Comparison of ENCODE assay signal across 12 cellular contexts in genomic region chr20:6533321-6533720, GRCh38.
A peak's percentile ranks its signal among the peaks of the same experiment; 100 is the strongest.
DNase-seq lines count a peak whose midpoint lies in the region; ATAC-seq and TF ChIP-seq lines count a peak whose summit lies in the region.
"Had no signal": no experiment of that assay in that cellular context is flagged by ENCODE, and none has a peak within 500 bp of the region (broad histone marks: within the 10 kb centered on the region; RNA-seq: fewer than 3 reads in every experiment).

No MANE protein-coding gene starts in this region.

- H3K4me3 ChIP-seq in HFF-Myc (replicated peaks; ENCODE audit: low read depth, low read length), result peak overlapping the region; percentile 37; the same call in 1 of the 2 replicates
- no peak overlapping the region for H3K4me3 ChIP-seq in astrocyte of the spinal cord (ENCODE audit: low read depth, low read length)
- H3K4me3 ChIP-seq in mucosa of descending colon, result no peak overlapping the region
- H3K4me3 ChIP-seq in endodermal cell (ENCODE audit: low read length), result no peak overlapping the region

- H3K4me1 Mint-ChIP-seq in endodermal cell, result peaks cover 27% of the 10 kb centered on the region
- H3K4me1 Mint-ChIP-seq in activated CD8-positive, alpha-beta T cell treated with anti-CD3 and anti-CD28 coated beads for 36 hours (ENCODE audit: low read depth), result no peaks in the 10 kb centered on the region

- no peaks in the 10 kb centered on the region for H3K4me1 ChIP-seq in mucosa of descending colon (ENCODE audit: low read depth)
- H3K4me1 ChIP-seq in endodermal cell (ENCODE audit: control insufficient read depth, insufficient read depth, low read length), result no peaks in the 10 kb centered on the region

- H3K4me3 Mint-ChIP-seq in endodermal cell, result no peak overlapping the region
- no peak overlapping the region for H3K4me3 Mint-ChIP-seq in activated CD8-positive, alpha-beta T cell treated with anti-CD3 and anti-CD28 coated beads for 36 hours
- H3K4me3 Mint-ChIP-seq: CD8-positive, alpha-beta T cell had no signal

- no peak for TF ChIP-seq CTCF in HFF-Myc (IDR thresholded peaks at IDR 0.05; ENCODE audit: low read depth, low read length, missing control alignments)
- TF ChIP-seq CTCF in astrocyte of the spinal cord (IDR thresholded peaks at IDR 0.05; ENCODE audit: low read depth, low read length), result no peak
- no peak for TF ChIP-seq CTCF in mucosa of descending colon (IDR thresholded peaks at IDR 0.05)
- no peak for TF ChIP-seq CTCF in endodermal cell (conservative IDR thresholded peaks at IDR 0.05)
- TF ChIP-seq CTCF in activated CD8-positive, alpha-beta T cell treated with anti-CD3 and anti-CD28 coated beads for 36 hours (IDR thresholded peaks at IDR 0.05), result no peak

- no peak overlapping the region for H3K27ac Mint-ChIP-seq in endodermal cell
- H3K27ac Mint-ChIP-seq in activated CD8-positive, alpha-beta T cell treated with anti-CD3 and anti-CD28 coated beads for 36 hours, result no peak overlapping the region
- H3K27ac Mint-ChIP-seq: CD8-positive, alpha-beta T cell had no signal

- CTCF ChIA-PET in activated CD8-positive, alpha-beta T cell treated with anti-CD3 and anti-CD28 coated beads for 36 hours (lab: Charles Lee), result no interaction called here

- peaks cover 3% of the 10 kb centered on the region for H3K27me3 ChIP-seq in endodermal cell (ENCODE audit: control insufficient read depth, insufficient read depth, low read length, poor library complexity, severe bottlenecking)

- H3K9me3 ChIP-seq in mucosa of descending colon, result no peaks in the 10 kb centered on the region
- no peaks in the 10 kb centered on the region for H3K9me3 ChIP-seq in endodermal cell (ENCODE audit: control insufficient read depth, low read length)

- H3K9me3 Mint-ChIP-seq in endodermal cell, result no peaks in the 10 kb centered on the region
- H3K9me3 Mint-ChIP-seq in activated CD8-positive, alpha-beta T cell treated with anti-CD3 and anti-CD28 coated beads for 36 hours, result peaks cover under 1% of the 10 kb centered on the region

- 83% methylated on average over 2 of the region's 2 CpGs; no CpG with 5 or more reads in 1 of the 2 experiments for WGBS in endodermal cell (ENCODE audit: insufficient coverage in 1 of 2, insufficient read length in 1 of 2), 2 experiments

- no peaks in the 10 kb centered on the region for H3K36me3 Mint-ChIP-seq in endodermal cell (ENCODE audit: low read depth)
- no peaks in the 10 kb centered on the region for H3K36me3 Mint-ChIP-seq in activated CD8-positive, alpha-beta T cell treated with anti-CD3 and anti-CD28 coated beads for 36 hours (ENCODE audit: low read depth)
- H3K36me3 Mint-ChIP-seq: CD8-positive, alpha-beta T cell had no signal

- intact Hi-C loops in mucosa of descending colon (cut with DNase I, micrococcal nuclease), result no loop called here
- intact Hi-C loops in activated CD8-positive, alpha-beta T cell treated with anti-CD3 and anti-CD28 coated beads for 36 hours (cut with micrococcal nuclease), result no loop called here
- intact Hi-C loops in left colon (cut with DNase I, micrococcal nuclease), result no loop called here

- in situ Hi-C loops in astrocyte of the spinal cord (cut with HindIII; ENCODE audit: low sequenced_read_pairs), result no loop called here

- no peak overlapping the region for H3K9ac ChIP-seq in endodermal cell (ENCODE audit: extremely low read depth, low read length, poor library complexity, severe bottlenecking)

- H3K36me3 ChIP-seq in mucosa of descending colon (ENCODE audit: low read depth) (no peaks in the 10 kb centered on the region), endodermal cell (ENCODE audit: control insufficient read depth, insufficient read depth, low read length) (no peaks in the 10 kb centered on the region)

- no peaks in the 10 kb centered on the region for H3K27me3 Mint-ChIP-seq in endodermal cell (ENCODE audit: insufficient read depth)
- H3K27me3 Mint-ChIP-seq in activated CD8-positive, alpha-beta T cell treated with anti-CD3 and anti-CD28 coated beads for 36 hours, result no peaks in the 10 kb centered on the region

- DNase-seq in AG08395 (ENCODE audit: low spot score), result peak; percentile 31
- peak; percentile 59 for DNase-seq in HFF-Myc (ENCODE audit: extremely low read depth, low read depth)
- peak; percentile 85 for DNase-seq in astrocyte of the spinal cord (ENCODE audit: low read depth, low spot score)
- no peak for DNase-seq in mucosa of descending colon
- no peak for DNase-seq in endodermal cell
- DNase-seq in activated CD8-positive, alpha-beta T cell treated with anti-CD3 and anti-CD28 coated beads for 36 hours, result no peak
- DNase-seq in left colon, result no peak
- DNase-seq: caudate nucleus; CD8-positive, alpha-beta T cell; midbrain; T-helper 9 cell had no signal

- H3K27ac ChIP-seq in endodermal cell (ENCODE audit: low read depth, low read length), result no peak overlapping the region

- POLR2A ChIA-PET in activated CD8-positive, alpha-beta T cell treated with anti-CD3 and anti-CD28 coated beads for 36 hours (lab: Charles Lee), result no interaction called here

- ATAC-seq in mucosa of descending colon, result peak; percentile 46
- ATAC-seq in activated CD8-positive, alpha-beta T cell treated with anti-CD3 and anti-CD28 coated beads for 36 hours, result no peak
- ATAC-seq in left colon, result no peak
- no peak for ATAC-seq in SK-N-SH treated with all-trans-retinoic acid at 6 μM for 48 hours
- ATAC-seq: CD8-positive, alpha-beta T cell had no signal

TF ChIP-seq in SK-N-SH treated with all-trans-retinoic acid at 6 μM for 48 hours, 23 proteins besides CTCF, POLR2A, EP300 and RAD21 (continues in another document):
- TF ChIP-seq ZNF565 (CRISPR knock-in tag; conservative IDR thresholded peaks at IDR 0.05; ENCODE audit: low read depth) (no peak), ARNTL (CRISPR knock-in tag; IDR thresholded peaks at IDR 0.05; ENCODE audit: borderline replicate concordance, low read depth) (no peak), SNAI2 (CRISPR knock-in tag; IDR thresholded peaks at IDR 0.05) (no peak), POU6F1 (CRISPR knock-in tag; IDR thresholded peaks at IDR 0.05; ENCODE audit: borderline replicate concordance, low read depth) (no peak), ZFP30 (CRISPR knock-in tag; IDR thresholded peaks at IDR 0.05) (no peak), PPARA (CRISPR knock-in tag; IDR thresholded peaks at IDR 0.05; ENCODE audit: borderline replicate concordance) (no peak), ZC3H10 (CRISPR knock-in tag; IDR thresholded peaks at IDR 0.05) (no peak), ISL1 (CRISPR knock-in tag; IDR thresholded peaks at IDR 0.05) (no peak), ZNF70 (CRISPR knock-in tag; IDR thresholded peaks at IDR 0.05) (no peak), ESRRG (CRISPR knock-in tag; IDR thresholded peaks at IDR 0.05) (no peak), TSHZ2 (CRISPR knock-in tag; IDR thresholded peaks at IDR 0.05) (no peak), ZNF8 (CRISPR knock-in tag; IDR thresholded peaks at IDR 0.05) (no peak), OSR1 (CRISPR knock-in tag; IDR thresholded peaks at IDR 0.05) (no peak), TCF4 (CRISPR knock-in tag; IDR thresholded peaks at IDR 0.05; ENCODE audit: borderline replicate concordance) (no peak), CSRNP3 (CRISPR knock-in tag; IDR thresholded peaks at IDR 0.05) (no peak)

Comparison
In these comparisons a context has a peak if more than half of its experiments do, and no peak if none do; other contexts are left out.
1. DNase-seq: peak in AG08395 (single experiment), HFF-Myc (single experiment) and astrocyte of the spinal cord (single experiment); none in mucosa of descending colon (0 of 3), endodermal cell (single experiment), activated CD8-positive, alpha-beta T cell treated with anti-CD3 and anti-CD28 coated beads for 36 hours (single experiment) and left colon (0 of 2).